ENCODE assay signal across 27 cellular contexts in the genomic region with DNA sequence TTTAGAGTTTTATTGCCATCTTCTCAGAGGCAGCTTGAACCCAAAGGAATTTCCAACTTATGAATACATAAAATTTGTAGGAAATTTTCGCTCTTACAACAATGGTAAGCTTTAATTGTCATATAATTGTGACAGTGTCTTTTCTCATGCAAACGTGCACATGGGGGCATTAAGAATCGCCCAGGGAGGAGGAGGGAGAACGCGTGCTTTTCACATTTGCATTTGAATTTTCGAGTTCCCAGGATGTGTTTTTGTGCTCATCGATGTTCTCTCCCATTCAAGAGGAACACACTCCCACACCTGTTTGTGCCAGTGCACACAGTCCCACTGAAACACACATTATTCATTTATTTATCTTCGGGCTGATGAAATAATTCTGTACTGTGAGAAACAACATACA.
"Had no signal": no experiment of that assay in that cellular context is flagged by ENCODE, and none has a peak within 500 bp of the region (broad histone marks: within the 10 kb centered on the region; RNA-seq: fewer than 3 reads in every experiment).

No MANE protein-coding gene starts in this region.

- H3K27me3 Mint-ChIP-seq: activated CD4-positive, alpha-beta T cell treated with anti-CD3 and anti-CD28 coated beads, Interleukin-2, amount 10 ng/mL, durations not matched to agents 7 days and 5 days; activated T-cell treated with anti-CD3 and anti-CD28 coated beads, Interleukin-2, amount 50 U/mL, for 24 hours; brain had no signal

- H3K36me3 Mint-ChIP-seq: activated naive CD4-positive, alpha-beta T cell treated with anti-CD3 and anti-CD28 coated beads, Interleukin-2, amount 10 ng/mL, durations not matched to agents 7 days and 5 days; activated naive CD8-positive, alpha-beta T cell treated with anti-CD3 and anti-CD28 coated beads, Interleukin-2, amount 10 ng/mL, durations not matched to agents 7 days and 5 days had no signal

- H3K4me3 ChIP-seq: ascending aorta, breast epithelium, cardiac muscle cell, coronary artery, dorsolateral prefrontal cortex had no signal

- H3K9me3 ChIP-seq: ascending aorta, breast epithelium had no signal

- H3K9me3 Mint-ChIP-seq: activated CD4-positive, alpha-beta memory T cell treated with anti-CD3 and anti-CD28 coated beads, Interleukin-2, amount 10 ng/mL, durations not matched to agents 7 days and 5 days; activated CD4-positive, alpha-beta T cell treated with anti-CD3 and anti-CD28 coated beads, Interleukin-2, amount 10 ng/mL, durations not matched to agents 7 days and 5 days; activated naive CD4-positive, alpha-beta T cell treated with anti-CD3 and anti-CD28 coated beads, Interleukin-2, amount 10 ng/mL, durations not matched to agents 7 days and 5 days; activated naive CD8-positive, alpha-beta T cell treated with anti-CD3 and anti-CD28 coated beads, Interleukin-2, amount 10 ng/mL, durations not matched to agents 7 days and 5 days; activated T-cell treated with anti-CD3 and anti-CD28 coated beads, Interleukin-2, amount 50 U/mL, for 24 hours; activated T-cell treated with anti-CD3 and anti-CD28 coated beads, Interleukin-2, amount 50 U/mL, for 72 hours; brain; central memory CD8-positive, alpha-beta T cell; dendritic cell treated with granulocyte-macrophage colony-stimulating factor and Interleukin-4, amounts not matched to agents 40 ng/mL and 50 ng/mL, for 4 days; endodermal cell had no signal

- H3K27me3 ChIP-seq: ascending aorta, breast epithelium, cardiac muscle cell, dorsolateral prefrontal cortex had no signal

- H3K36me3 ChIP-seq: breast epithelium, cardiac muscle cell had no signal

- FAIRE-seq: frontal cortex had no signal

- H3K27ac ChIP-seq: ascending aorta, breast epithelium, cardiac muscle cell, coronary artery, dorsolateral prefrontal cortex had no signal

- H3K4me1 Mint-ChIP-seq: activated CD4-positive, alpha-beta memory T cell treated with anti-CD3 and anti-CD28 coated beads, Interleukin-2, amount 10 ng/mL, durations not matched to agents 7 days and 5 days; central memory CD8-positive, alpha-beta T cell; endodermal cell had no signal

- ATAC-seq: activated naive CD4-positive, alpha-beta T cell treated with anti-CD3 and anti-CD28 coated beads, Interleukin-2, amount 50 U/mL, for 72 hours; activated T-cell treated with anti-CD3 and anti-CD28 coated beads, Interleukin-2, amount 50 U/mL, for 72 hours; esophagus mucosa had no signal

- H3K4me1 ChIP-seq: ascending aorta, breast epithelium had no signal

- H3K4me3 Mint-ChIP-seq: activated CD4-positive, alpha-beta memory T cell treated with anti-CD3 and anti-CD28 coated beads, Interleukin-2, amount 10 ng/mL, durations not matched to agents 7 days and 5 days; activated CD4-positive, alpha-beta T cell treated with anti-CD3 and anti-CD28 coated beads, Interleukin-2, amount 10 ng/mL, durations not matched to agents 7 days and 5 days; activated naive CD4-positive, alpha-beta T cell treated with anti-CD3 and anti-CD28 coated beads, Interleukin-2, amount 10 ng/mL, durations not matched to agents 7 days and 5 days; activated naive CD8-positive, alpha-beta T cell treated with anti-CD3 and anti-CD28 coated beads, Interleukin-2, amount 10 ng/mL, durations not matched to agents 7 days and 5 days; activated T-cell treated with anti-CD3 and anti-CD28 coated beads, Interleukin-2, amount 50 U/mL, for 24 hours; activated T-cell treated with anti-CD3 and anti-CD28 coated beads, Interleukin-2, amount 50 U/mL, for 72 hours; brain; central memory CD8-positive, alpha-beta T cell; dendritic cell treated with granulocyte-macrophage colony-stimulating factor and Interleukin-4, amounts not matched to agents 40 ng/mL and 50 ng/mL, for 4 days; endodermal cell had no signal

- H3K27ac Mint-ChIP-seq: activated CD4-positive, alpha-beta memory T cell treated with anti-CD3 and anti-CD28 coated beads, Interleukin-2, amount 10 ng/mL, durations not matched to agents 7 days and 5 days; activated CD4-positive, alpha-beta T cell treated with anti-CD3 and anti-CD28 coated beads, Interleukin-2, amount 10 ng/mL, durations not matched to agents 7 days and 5 days; activated naive CD4-positive, alpha-beta T cell treated with anti-CD3 and anti-CD28 coated beads, Interleukin-2, amount 10 ng/mL, durations not matched to agents 7 days and 5 days; activated naive CD8-positive, alpha-beta T cell treated with anti-CD3 and anti-CD28 coated beads, Interleukin-2, amount 10 ng/mL, durations not matched to agents 7 days and 5 days; activated T-cell treated with anti-CD3 and anti-CD28 coated beads, Interleukin-2, amount 50 U/mL, for 24 hours; activated T-cell treated with anti-CD3 and anti-CD28 coated beads, Interleukin-2, amount 50 U/mL, for 72 hours; dendritic cell treated with granulocyte-macrophage colony-stimulating factor and Interleukin-4, amounts not matched to agents 40 ng/mL and 50 ng/mL, for 4 days; endodermal cell had no signal

- DNase-seq: activated CD4-positive, alpha-beta memory T cell treated with anti-CD3 and anti-CD28 coated beads, Interleukin-2, amount 10 ng/mL, durations not matched to agents 7 days and 5 days; activated CD4-positive, alpha-beta T cell treated with anti-CD3 and anti-CD28 coated beads for 1 hour; activated CD4-positive, alpha-beta T cell treated with anti-CD3 and anti-CD28 coated beads for 4 hours; activated CD4-positive, alpha-beta T cell treated with anti-CD3 and anti-CD28 coated beads, Interleukin-2, amount 10 ng/mL, durations not matched to agents 7 days and 5 days; activated CD4-positive, alpha-beta T cell treated with anti-CD3 and anti-CD28 coated beads, Interleukin-2, amount 50 U/mL, for 4 hours; activated CD8-positive, alpha-beta memory T cell treated with anti-CD3 and anti-CD28 coated beads, Interleukin-2, amount 50 U/mL, for 48 hours; activated gamma-delta T cell; activated naive CD4-positive, alpha-beta T cell; activated naive CD4-positive, alpha-beta T cell treated with anti-CD3 and anti-CD28 coated beads, Interleukin-2, amount 10 ng/mL, durations not matched to agents 7 days and 5 days; activated naive CD8-positive, alpha-beta T cell treated with anti-CD3 and anti-CD28 coated beads, Interleukin-2, amount 10 ng/mL, durations not matched to agents 7 days and 5 days; activated T-cell treated with anti-CD3 and anti-CD28 coated beads for 4 hours; activated T-cell treated with anti-CD3 and anti-CD28 coated beads, Interleukin-2, amount 50 U/mL, for 24 hours; activated T-cell treated with anti-CD3 and anti-CD28 coated beads, Interleukin-2, amount 50 U/mL, for 72 hours; dorsolateral prefrontal cortex; effector memory CD4-positive, alpha-beta T cell; endodermal cell; hippocampal formation had no signal
